9 cellular contexts compared by ENCODE assay signal in genomic region chr17:7241047-7241733, GRCh38. TPM values are rescaled to one million over a fixed set of nuclear protein-coding genes. Genes with fewer than 3 reads are reported as not detected.
DNase-seq lines count a peak whose midpoint lies in the region; ATAC-seq and TF ChIP-seq lines count a peak whose summit lies in the region.
"Had no signal": no experiment of that assay in that cellular context is flagged by ENCODE, and none has a peak within 500 bp of the region (broad histone marks: within the 10 kb centered on the region; RNA-seq: fewer than 3 reads in every experiment).

No MANE protein-coding gene starts in this region.

- H3K4me1 ChIP-seq in BE2C (no peaks in the 10 kb centered on the region), KMS-11 (ENCODE audit: low read depth, poor library complexity, severe bottlenecking) (no peaks in the 10 kb centered on the region), colonic mucosa (peaks cover 14% of the 10 kb centered on the region)

- H3K4me2 ChIP-seq in KMS-11, result peak overlapping the region; percentile 45; the same call in 1 of the 2 replicates

- no peaks in the 10 kb centered on the region for H3K27me3 ChIP-seq in BE2C
- H3K27me3 ChIP-seq in KMS-11 (ENCODE audit: insufficient read depth, low read depth), result no peaks in the 10 kb centered on the region
- H3K27me3 ChIP-seq in colonic mucosa, result no peaks in the 10 kb centered on the region

- H3K27me3 Mint-ChIP-seq in natural killer cell (ENCODE audit: low read depth in 2 of 2), result no peaks in the 10 kb centered on the region

- H3K79me2 ChIP-seq in KMS-11 (ENCODE audit: insufficient read depth, low read depth), result no peaks in the 10 kb centered on the region

- no peak for DNase-seq in BE2C
- DNase-seq in colonic mucosa, result no peak
- DNase-seq in natural killer cell, result no peak
- no peak for DNase-seq in stimulated activated CD4-positive, alpha-beta T cell treated with anti-CD3 and anti-CD28 coated beads, Interleukin-12 subunit alpha, Interleukin-12 subunit beta, amount 100 ng/mL, for 4 hours
- no peak for DNase-seq in iPS-NIHi11 (ENCODE audit: low spot score)
- DNase-seq: central memory CD4-positive, alpha-beta T cell had no signal

- no peaks in the 10 kb centered on the region for H3K9me3 Mint-ChIP-seq in natural killer cell

- no peaks in the 10 kb centered on the region for H3K36me3 Mint-ChIP-seq in natural killer cell

- no peaks in the 10 kb centered on the region for H4K20me1 ChIP-seq in KMS-11 (ENCODE audit: insufficient read depth)

- TF ChIP-seq CTCF in BE2C (IDR thresholded peaks at IDR 0.05; ENCODE audit: low read depth, low read length) (no peak), KMS-11 (conservative IDR thresholded peaks at IDR 0.05; ENCODE audit: low read depth, low read length) (no peak), colonic mucosa (IDR thresholded peaks at IDR 0.05) (no peak), natural killer cell (IDR thresholded peaks at IDR 0.05) (no peak)

- H3K27ac Mint-ChIP-seq in natural killer cell, result peak overlapping the region; percentile 97 to 99

- H3K27ac ChIP-seq in KMS-11 (peak overlapping the region; percentile 22; the same call in 1 of the 2 replicates), colonic mucosa (peak overlapping the region; percentile 99)

- H3K9ac ChIP-seq in KMS-11 (peak overlapping the region; percentile 37; the same call in 1 of the 2 replicates), colonic mucosa (ENCODE audit: low read depth in 2 of 2, low read length in 2 of 2) (peak overlapping the region; percentile 90 to 100)

- H3K9me3 ChIP-seq in BE2C (no peaks in the 10 kb centered on the region), colonic mucosa (no peaks in the 10 kb centered on the region)

- peak overlapping the region; percentile 95 for H3K4me3 Mint-ChIP-seq in natural killer cell

- H3K4me3 ChIP-seq in BE2C (ENCODE audit: low read depth, low read length) (peak overlapping the region; percentile 82), KMS-11 (IDR thresholded peaks at IDR 0.05; ENCODE audit: insufficient read depth, low read depth, low read length) (no peak overlapping the region), colonic mucosa (peak overlapping the region; percentile 83)

- no peak for ATAC-seq in natural killer cell
- ATAC-seq in GM19395 (IDR thresholded peaks at IDR 0.05; ENCODE audit: unreplicated experiment), result no peak
- no peak for ATAC-seq in HG02885 (IDR thresholded peaks at IDR 0.05; ENCODE audit: poor library complexity, unreplicated experiment)

- peaks cover 49 to 61% of the 10 kb centered on the region in 2 donors for H3K4me1 Mint-ChIP-seq in natural killer cell

- intact Hi-C loops in colonic mucosa (cut with DNase I), result no loop called here
- intact Hi-C loops in natural killer cell (cut with micrococcal nuclease), result no loop called here

- no peak overlapping the region for H2AFZ ChIP-seq in KMS-11 (ENCODE audit: low read depth)

- H3K36me3 ChIP-seq in BE2C (peaks cover 18% of the 10 kb centered on the region), KMS-11 (ENCODE audit: insufficient read depth) (no peaks in the 10 kb centered on the region), colonic mucosa (peaks cover 5% of the 10 kb centered on the region)

RNA-seq across cellular contexts. Expression of gene GABARAP, which starts 1.1 kb away (rescaled TPM):
- polyA plus RNA-seq in BE2C (2012; ENCODE audit: insufficient read depth, insufficient read length, low read depth), result 101 TPM
- 100 to 1,000 TPM; 378 to 513 TPM for total RNA-seq in colonic mucosa
- 100 to 1,000 TPM; 256 to 277 (median 276) TPM for total RNA-seq in natural killer cell

RNA-seq across cellular contexts. Expression of gene PHF23, which starts 1.9 kb away (rescaled TPM):
- polyA plus RNA-seq in BE2C (2012; ENCODE audit: insufficient read depth, insufficient read length, low read depth), result 47.8 TPM
- total RNA-seq in colonic mucosa (10 to 100 TPM; 29.8 to 38.6 TPM), natural killer cell (10 to 100 TPM; 19.3 to 32.3 (median 20.8) TPM)

RNA-seq across cellular contexts. Expression of gene DVL2, which starts 6.9 kb away (rescaled TPM):
- polyA plus RNA-seq in BE2C (2012; ENCODE audit: insufficient read depth, insufficient read length, low read depth), result 36.4 TPM
- total RNA-seq in colonic mucosa (10 to 100 TPM; 32.4 to 42.4 TPM), natural killer cell (10 to 100 TPM; 46.5 to 66.6 (median 61.5) TPM)

RNA-seq across cellular contexts. Expression of gene CTDNEP1, which starts 10.3 kb away (rescaled TPM):
- 136 TPM for polyA plus RNA-seq in BE2C (2012; ENCODE audit: insufficient read depth, insufficient read length, low read depth)
- 100 to 1,000 TPM; 124 to 145 TPM for total RNA-seq in colonic mucosa
- total RNA-seq in natural killer cell, result 100 to 1,000 TPM; 127 to 139 (median 131) TPM

RNA-seq across cellular contexts. Expression of gene ELP5, which starts 10.8 kb away (rescaled TPM):
- polyA plus RNA-seq in BE2C (2012; ENCODE audit: insufficient read depth, insufficient read length, low read depth), result 129 TPM
- total RNA-seq in colonic mucosa (10 to 100 TPM; 34.4 to 77.9 TPM), natural killer cell (10 to 100 TPM; 30.1 to 38.5 (median 30.3) TPM)
